1 cellular context compared by ENCODE assay signal in the genomic region with DNA sequence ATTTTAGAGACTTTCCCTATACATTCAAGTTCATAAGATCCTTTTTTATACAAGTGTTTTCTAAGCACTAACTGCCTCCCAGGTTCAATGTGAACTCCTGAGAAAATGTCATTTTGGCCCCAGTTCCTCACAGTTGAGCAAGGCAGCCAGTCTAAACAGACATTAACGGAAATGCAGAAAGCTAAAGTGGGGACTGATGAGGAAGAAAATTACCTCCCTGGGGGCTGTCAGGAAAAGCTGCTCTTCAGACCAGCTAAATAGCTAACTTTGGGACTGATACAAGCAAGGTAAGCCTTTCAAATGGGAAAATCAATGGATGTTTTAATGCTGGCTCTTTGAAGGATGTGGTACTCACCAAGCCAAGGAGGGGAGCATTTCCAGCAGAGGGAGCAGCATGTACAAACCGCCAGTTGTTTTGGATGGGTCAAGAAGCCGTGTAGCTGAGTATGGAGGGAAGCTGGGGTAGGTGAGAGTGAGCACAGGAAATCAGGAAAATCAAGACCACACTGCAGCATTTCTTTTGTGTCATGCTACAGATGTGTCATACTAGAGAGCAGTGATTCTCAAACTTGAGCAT.
TF ChIP-seq lines count a peak whose summit lies in the region.

No MANE protein-coding gene starts in this region.

TF ChIP-seq in HepG2, 621 proteins besides CTCF, POLR2A, EP300 and RAD21 (continued from another document):
- TF ChIP-seq KDM6A (CRISPR knock-in tag; IDR thresholded peaks at IDR 0.05; ENCODE audit: low read depth) = no peak
- no peak for TF ChIP-seq PHF5A (CRISPR knock-in tag; IDR thresholded peaks at IDR 0.05; ENCODE audit: low read depth, unreplicated experiment)
- no peak for TF ChIP-seq ZNF17 (CRISPR knock-in tag; IDR thresholded peaks at IDR 0.05)
- TF ChIP-seq, protein P1, sequence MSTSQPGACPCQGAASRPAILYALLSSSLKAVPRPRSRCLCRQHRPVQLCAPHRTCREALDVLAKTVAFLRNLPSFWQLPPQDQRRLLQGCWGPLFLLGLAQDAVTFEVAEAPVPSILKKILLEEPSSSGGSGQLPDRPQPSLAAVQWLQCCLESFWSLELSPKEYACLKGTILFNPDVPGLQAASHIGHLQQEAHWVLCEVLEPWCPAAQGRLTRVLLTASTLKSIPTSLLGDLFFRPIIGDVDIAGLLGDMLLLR (CRISPR knock-in tag; IDR thresholded peaks at IDR 0.05) = no peak
- TF ChIP-seq MED13 (CRISPR knock-in tag; IDR thresholded peaks at IDR 0.05) = no peak
- TF ChIP-seq, protein P2, sequence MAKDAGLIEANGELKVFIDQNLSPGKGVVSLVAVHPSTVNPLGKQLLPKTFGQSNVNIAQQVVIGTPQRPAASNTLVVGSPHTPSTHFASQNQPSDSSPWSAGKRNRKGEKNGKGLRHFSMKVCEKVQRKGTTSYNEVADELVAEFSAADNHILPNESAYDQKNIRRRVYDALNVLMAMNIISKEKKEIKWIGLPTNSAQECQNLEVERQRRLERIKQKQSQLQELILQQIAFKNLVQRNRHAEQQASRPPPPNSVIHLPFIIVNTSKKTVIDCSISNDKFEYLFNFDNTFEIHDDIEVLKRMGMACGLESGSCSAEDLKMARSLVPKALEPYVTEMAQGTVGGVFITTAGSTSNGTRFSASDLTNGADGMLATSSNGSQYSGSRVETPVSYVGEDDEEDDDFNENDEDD (CRISPR knock-in tag; IDR thresholded peaks at IDR 0.05; ENCODE audit: borderline replicate concordance) = no peak
- TF ChIP-seq, protein P3, sequence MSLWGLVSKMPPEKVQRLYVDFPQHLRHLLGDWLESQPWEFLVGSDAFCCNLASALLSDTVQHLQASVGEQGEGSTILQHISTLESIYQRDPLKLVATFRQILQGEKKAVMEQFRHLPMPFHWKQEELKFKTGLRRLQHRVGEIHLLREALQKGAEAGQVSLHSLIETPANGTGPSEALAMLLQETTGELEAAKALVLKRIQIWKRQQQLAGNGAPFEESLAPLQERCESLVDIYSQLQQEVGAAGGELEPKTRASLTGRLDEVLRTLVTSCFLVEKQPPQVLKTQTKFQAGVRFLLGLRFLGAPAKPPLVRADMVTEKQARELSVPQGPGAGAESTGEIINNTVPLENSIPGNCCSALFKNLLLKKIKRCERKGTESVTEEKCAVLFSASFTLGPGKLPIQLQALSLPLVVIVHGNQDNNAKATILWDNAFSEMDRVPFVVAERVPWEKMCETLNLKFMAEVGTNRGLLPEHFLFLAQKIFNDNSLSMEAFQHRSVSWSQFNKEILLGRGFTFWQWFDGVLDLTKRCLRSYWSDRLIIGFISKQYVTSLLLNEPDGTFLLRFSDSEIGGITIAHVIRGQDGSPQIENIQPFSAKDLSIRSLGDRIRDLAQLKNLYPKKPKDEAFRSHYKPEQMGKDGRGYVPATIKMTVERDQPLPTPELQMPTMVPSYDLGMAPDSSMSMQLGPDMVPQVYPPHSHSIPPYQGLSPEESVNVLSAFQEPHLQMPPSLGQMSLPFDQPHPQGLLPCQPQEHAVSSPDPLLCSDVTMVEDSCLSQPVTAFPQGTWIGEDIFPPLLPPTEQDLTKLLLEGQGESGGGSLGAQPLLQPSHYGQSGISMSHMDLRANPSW (CRISPR knock-in tag; IDR thresholded peaks at IDR 0.05; ENCODE audit: borderline replicate concordance) = no peak
- TF ChIP-seq HIVEP1 (CRISPR knock-in tag; IDR thresholded peaks at IDR 0.05) = no peak
- TF ChIP-seq, protein P4, sequence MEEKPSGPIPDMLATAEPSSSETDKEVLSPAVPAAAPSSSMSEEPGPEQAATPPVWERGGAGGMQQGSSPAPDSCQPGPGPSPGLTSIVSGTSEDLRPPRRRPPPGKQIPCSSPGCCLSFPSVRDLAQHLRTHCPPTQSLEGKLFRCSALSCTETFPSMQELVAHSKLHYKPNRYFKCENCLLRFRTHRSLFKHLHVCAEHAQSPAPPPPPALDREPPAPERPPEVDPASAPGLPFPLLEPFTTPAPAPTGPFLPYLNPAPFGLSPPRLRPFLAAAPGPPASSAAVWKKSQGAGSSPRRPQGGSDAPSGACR (CRISPR knock-in tag; IDR thresholded peaks at IDR 0.05) = no peak
- TF ChIP-seq ZNF337 (CRISPR knock-in tag; IDR thresholded peaks at IDR 0.05; ENCODE audit: borderline replicate concordance, low read depth) = no peak
TF ChIP-seq in HepG2: peak in this region for 0.
